In genomic region chr17:40106089-40106759, GRCh38 we compare ENCODE assay signal across 13 cellular contexts. TPM values are rescaled to one million over a fixed set of nuclear protein-coding genes. Genes with fewer than 3 reads are reported as not detected.
DNase-seq lines count a peak whose midpoint lies in the region; ATAC-seq, FAIRE-seq and TF ChIP-seq lines count a peak whose summit lies in the region.
"Had no signal": no experiment of that assay in that cellular context is flagged by ENCODE, and none has a peak within 500 bp of the region (broad histone marks: within the 10 kb centered on the region; RNA-seq: fewer than 3 reads in every experiment).

No MANE protein-coding gene starts in this region.

- H3K4me2 ChIP-seq in H1 (ENCODE audit: insufficient read depth in 1 of 2, low read depth in 2 of 2, low read length in 2 of 2), result peak overlapping the region in 1 of 2 experiments; percentile 50; a peak in 2 of 4 replicates
- H3K4me2 ChIP-seq in neural progenitor cell, result peak overlapping the region; percentile 33

- H3K4me1 Mint-ChIP-seq in neural progenitor cell, result peaks cover 75% of the 10 kb centered on the region

- H3K9me3 ChIP-seq in heart right ventricle, result no peaks in the 10 kb centered on the region
- H3K9me3 ChIP-seq in H1 (ENCODE audit: insufficient read depth in 2 of 2, low read depth in 1 of 2, low read length in 1 of 2), result no peaks in the 10 kb centered on the region
- H3K9me3 ChIP-seq in neural progenitor cell (ENCODE audit: low read depth), result no peaks in the 10 kb centered on the region
- H3K9me3 ChIP-seq in uterus, result no peaks in the 10 kb centered on the region

- no peak for TF ChIP-seq RAD21 in H1 (IDR thresholded peaks at IDR 0.05 in 1 of 2, conservative IDR thresholded peaks at IDR 0.05 in 1 of 2; ENCODE audit: low read depth in 2 of 2, low read length in 2 of 2)

- no peaks in the 10 kb centered on the region for H3K23me2 ChIP-seq in H1 (ENCODE audit: low read depth, low read length)

- peak overlapping the region; percentile 84; the same call in 1 of the 2 replicates for H3K18ac ChIP-seq in H1 (ENCODE audit: extremely low read depth, low read length)

- POLR2A ChIA-PET in H1 (lab: Charles Lee; ENCODE audit: partially characterized antibody), result interaction anchor here (0.7 to 20.8 kb wide), 13 partner anchors 8 to 1183 kb away, joined by 3 to 399 read pairs (median 4); partner anchors contain the start of genes CASC3, MED24 and MSL1

- FAIRE-seq in H1 (lab: Jason Lieb, UNC), result no peak
- FAIRE-seq: keratinocyte had no signal

- no peak for TF ChIP-seq POLR2A in H1 (IDR thresholded peaks at IDR 0.05; ENCODE audit: control extremely low read depth in 1 of 2, low read depth in 2 of 2, low read length in 2 of 2)
- TF ChIP-seq POLR2A in uterus (IDR thresholded peaks at IDR 0.05), result no peak

- no peaks in the 10 kb centered on the region for H3K36me3 Mint-ChIP-seq in neural progenitor cell
- H3K36me3 Mint-ChIP-seq: activated naive CD8-positive, alpha-beta T cell treated with anti-CD3 and anti-CD28 coated beads, Interleukin-2, amount 10 ng/mL, durations not matched to agents 7 days and 5 days had no signal

- H2BK120ac ChIP-seq in H1 (replicated peaks; ENCODE audit: low read depth, low read length), result no peak overlapping the region

- peak overlapping the region; percentile 94 for H2BK15ac ChIP-seq in H1 (ENCODE audit: low read length)

- CTCF ChIA-PET in H1 (lab: Charles Lee; ENCODE audit: partially characterized antibody), result interaction anchor here (0.7 to 3.8 kb wide), 11 partner anchors 8 to 239 kb away, joined by 3 to 22 read pairs (median 4); no protein-coding TSS in a partner anchor

- peak overlapping the region in 6 of 10 donors; percentile 5 to 33 (median 20) for H3K4me3 ChIP-seq in heart right ventricle
- H3K4me3 ChIP-seq in H1 (ENCODE audit: extremely low read depth in 1 of 4, insufficient read depth in 2 of 4, low read depth in 3 of 4, low read length in 4 of 4), result peak overlapping the region in 1 of 4 experiments; percentile 13; a peak in 1 of 8 replicates
- no peak overlapping the region for H3K4me3 ChIP-seq in neural progenitor cell
- H3K4me3 ChIP-seq in uterus, result no peak overlapping the region

- no peak for TF ChIP-seq CTCF in heart right ventricle (IDR thresholded peaks at IDR 0.05)
- no peak for TF ChIP-seq CTCF in H1 (IDR thresholded peaks at IDR 0.05; ENCODE audit: control extremely low read depth in 1 of 3, insufficient read depth in 1 of 3, low read depth in 1 of 3, low read length in 3 of 3)
- no peak for TF ChIP-seq CTCF in neural progenitor cell (IDR thresholded peaks at IDR 0.05)
- TF ChIP-seq CTCF in uterus (IDR thresholded peaks at IDR 0.05), result no peak

- H3K4ac ChIP-seq in H1 (replicated peaks; ENCODE audit: insufficient read length, low read depth, low read length), result no peak overlapping the region

- H3K14ac ChIP-seq in H1 (ENCODE audit: insufficient read length), result no peak overlapping the region

- H3K36me3 ChIP-seq in heart right ventricle, result no peaks in the 10 kb centered on the region
- H3K36me3 ChIP-seq in H1 (ENCODE audit: control insufficient read depth in 2 of 4, insufficient read depth in 4 of 4, low read length in 3 of 4), result no peaks in the 10 kb centered on the region
- H3K36me3 ChIP-seq in neural progenitor cell, result no peaks in the 10 kb centered on the region
- H3K36me3 ChIP-seq in uterus, result no peaks in the 10 kb centered on the region

- no peak overlapping the region for H4K8ac ChIP-seq in H1 (ENCODE audit: extremely low read depth, insufficient read depth, low read length)

- H3F3A ChIP-seq in neural progenitor cell (ENCODE audit: low read depth), result peaks cover 44% of the 10 kb centered on the region

- H2AK5ac ChIP-seq in H1 (ENCODE audit: low read depth, low read length), result peak overlapping the region; percentile 45; the same call in 1 of the 2 replicates

- intact Hi-C loops in heart right ventricle (cut with DNase I) (no loop called here), Right ventricle myocardium inferior (cut with DNase I) (loop anchor here (10.0 kb wide), 1 partner anchor 239 kb away; no protein-coding TSS in a partner anchor), uterus (cut with DNase I; ENCODE audit: low total_unique reads) (no loop called here)

- H3K27me3 Mint-ChIP-seq in neural progenitor cell (ENCODE audit: insufficient read depth, low read depth), result peaks cover 14% of the 10 kb centered on the region

- no peak overlapping the region for H4K5ac ChIP-seq in H1 (ENCODE audit: insufficient read length, low read depth, low read length)

- H3K27me3 ChIP-seq in heart right ventricle (no peaks in the 10 kb centered on the region), H1 (replicated peaks in 1 of 4; ENCODE audit: control insufficient read depth in 3 of 4, extremely low read depth in 1 of 4, insufficient read depth in 3 of 4, low read length in 3 of 4) (peaks cover 0 to 26% (median 20%) of the 10 kb centered on the region in 4 experiments; a peak in 6 of 7 replicates), neural progenitor cell (no peaks in the 10 kb centered on the region), uterus (no peaks in the 10 kb centered on the region)

- H3K79me2 ChIP-seq in H1 (ENCODE audit: control insufficient read depth in 1 of 2, insufficient read depth in 2 of 2, low read length in 2 of 2) (no peaks in the 10 kb centered on the region), neural progenitor cell (ENCODE audit: low read depth) (no peaks in the 10 kb centered on the region)

- H2BK12ac ChIP-seq in H1 (ENCODE audit: low read depth, low read length), result peak overlapping the region; percentile 98; the same call in 1 of the 2 replicates

- 83 to 91% methylated on average over 3 of the region's 3 CpGs for WGBS in heart right ventricle, 2 donors
- WGBS in H1 (ENCODE audit: extremely low coverage in 1 of 2, insufficient coverage in 1 of 2, insufficient read length in 1 of 2, insufficient replicate concordance in 2 of 2, low coverage in 1 of 2, low lambda C conversion rate in 2 of 2, missing lambda C conversion rate in 1 of 2), 2 experiments, result 84% methylated on average over 3 of the region's 3 CpGs; no CpG with 5 or more reads in 1 of the 2 experiments

- TF ChIP-seq EP300 in H1 (IDR thresholded peaks at IDR 0.05; ENCODE audit: borderline replicate concordance in 1 of 2, low read depth in 2 of 2, low read length in 2 of 2), result no peak

- H3K27ac ChIP-seq in heart right ventricle, result peak overlapping the region; percentile 77 to 99 (median 93)
- no peak overlapping the region for H3K27ac ChIP-seq in H1 (ENCODE audit: low read depth, low read length)
- no peak overlapping the region for H3K27ac ChIP-seq in neural progenitor cell
- peak overlapping the region; percentile 90 to 99 for H3K27ac ChIP-seq in uterus

- H3K79me1 ChIP-seq in H1 (ENCODE audit: low read depth, low read length), result no peaks in the 10 kb centered on the region

- DNase-seq in heart right ventricle (no peak), Right ventricle myocardium inferior (ENCODE audit: missing footprints) (no peak), H1 (ENCODE audit: low read depth in 1 of 2, low spot score in 2 of 2) (no peak), neural progenitor cell (ENCODE audit: low spot score) (no peak), uterus (no peak), DMS 273 (lab: John Stamatoyannopoulos, UW; ENCODE audit: unreplicated experiment) (no peak), occipital lobe (lab: John Stamatoyannopoulos, UW) (no peak)
- no peak for DNase-seq in stimulated activated naive CD4-positive, alpha-beta T cell (lab: John Stamatoyannopoulos, UW)
- DNase-seq: activated CD4-positive, alpha-beta T cell treated with anti-CD3 and anti-CD28 coated beads for 1 hour; activated naive CD8-positive, alpha-beta T cell treated with anti-CD3 and anti-CD28 coated beads, Interleukin-2, amount 10 ng/mL, durations not matched to agents 7 days and 5 days; NCI-H2107; SHP77 treated with DMSO at 0.1 percent for 48 hours had no signal

- H3K4me1 ChIP-seq in heart right ventricle (peaks cover 56 to 100% (median 94%) of the 10 kb centered on the region in 9 donors), H1 (replicated peaks in 1 of 4; ENCODE audit: control insufficient read depth in 3 of 4, insufficient read depth in 4 of 4, low read length in 3 of 4) (peaks cover 29 to 46% (median 40%) of the 10 kb centered on the region in 4 experiments), neural progenitor cell (peaks cover 41% of the 10 kb centered on the region), uterus (peaks cover 59 to 66% of the 10 kb centered on the region in 2 donors)

- peak overlapping the region; percentile 45 for H4K91ac ChIP-seq in H1 (replicated peaks; ENCODE audit: insufficient read length, low read length)

- H2BK20ac ChIP-seq in H1 (ENCODE audit: low read length), result peak overlapping the region; percentile 28; the same call in 1 of the 2 replicates

- H2AFZ ChIP-seq in H1 (ENCODE audit: low read length) (0 out of 2 replicates have a peak overlapping the region, but pooled peaks have one; percentile 82), neural progenitor cell (replicated peaks) (no peak overlapping the region)

- H3K9me3 Mint-ChIP-seq in neural progenitor cell, result no peaks in the 10 kb centered on the region
- H3K9me3 Mint-ChIP-seq: activated naive CD8-positive, alpha-beta T cell treated with anti-CD3 and anti-CD28 coated beads, Interleukin-2, amount 10 ng/mL, durations not matched to agents 7 days and 5 days had no signal

- peak overlapping the region; percentile 15 for H3K4me3 Mint-ChIP-seq in neural progenitor cell

- no peak overlapping the region for H3K27ac Mint-ChIP-seq in neural progenitor cell
- H3K27ac Mint-ChIP-seq: activated naive CD8-positive, alpha-beta T cell treated with anti-CD3 and anti-CD28 coated beads, Interleukin-2, amount 10 ng/mL, durations not matched to agents 7 days and 5 days had no signal

- H3K56ac ChIP-seq in H1 (replicated peaks; ENCODE audit: insufficient read length, low read depth, low read length), result no peak overlapping the region

- H4K20me1 ChIP-seq in H1 (replicated peaks in 1 of 2; ENCODE audit: control insufficient read depth in 1 of 2, insufficient read depth in 2 of 2, low read length in 2 of 2) (no peaks in the 10 kb centered on the region), neural progenitor cell (ENCODE audit: low read depth) (no peaks in the 10 kb centered on the region)

- no peak overlapping the region for H3K23ac ChIP-seq in H1 (ENCODE audit: insufficient read length)

- ATAC-seq in heart right ventricle (no peak), Right ventricle myocardium inferior (no peak)

- peak overlapping the region; percentile 7; the same call in 1 of the 2 replicates for H2BK5ac ChIP-seq in H1 (ENCODE audit: low read depth, low read length)

- no peak overlapping the region for H3K9ac ChIP-seq in H1 (replicated peaks in 1 of 4; ENCODE audit: extremely low read depth in 1 of 4, low read depth in 3 of 4, low read length in 3 of 4)
- H3K9ac ChIP-seq in neural progenitor cell, result no peak overlapping the region

RNA-seq across cellular contexts. Expression of gene NR1D1, which starts 5.8 kb away (rescaled TPM):
- total RNA-seq in heart right ventricle, result 10 to 100 TPM in 7 of 10 donors, 1 to 10 TPM in 3; 5.5 to 41.3 (median 29.9) TPM
- polyA plus RNA-seq in heart right ventricle, result 10 to 100 TPM in 1 of 2 donors, 1 to 10 TPM in 1; 7.1 to 24.4 TPM
- total RNA-seq in Right ventricle myocardium inferior, result 24.9 TPM
- 4.3 and 4.6 TPM in 2 replicates for total RNA-seq in H1 (2021; fragmentation: NEBNext Ultra II Directional; extraction: Animal tissue kit (Norgen Biotek cat#: 25700))
- 1.5 and 3.4 TPM in 2 replicates for polyA plus RNA-seq in H1 (2011; rRNA removed)
- polyA plus RNA-seq in H1 (2011; cell fraction: cytosol; rRNA removed), result 0.79 TPM
- 4.7 TPM for polyA plus RNA-seq in H1 (2011; cell fraction: nucleus; rRNA removed)
- polyA plus RNA-seq in H1 (2012, experiment 1 of 2), result 5.4 to 7.1 TPM (median 6.1 TPM) in 4 replicates
- polyA plus RNA-seq in H1 (2012, experiment 2 of 2), result 6.5 TPM
- polyA plus RNA-seq in H1 (2013, experiment 1 of 2), result 3.1 TPM
- polyA plus RNA-seq in H1 (2013, experiment 2 of 2), result 3.0 TPM
- polyA minus RNA-seq in H1 (2011; rRNA and poly(A)+ RNA removed), result 1.4 and 2.9 TPM in 2 replicates
- polyA minus RNA-seq in H1 (2011; cell fraction: cytosol; rRNA and poly(A)+ RNA removed), result 2.5 TPM
- polyA minus RNA-seq in H1 (2011; cell fraction: nucleus; rRNA and poly(A)+ RNA removed), result 2.7 TPM
- total RNA-seq in neural progenitor cell (ENCODE audit: low replicate concordance), result 0.24 and 0.87 TPM in 2 replicates
- total RNA-seq in uterus, result 10 to 100 TPM in 1 of 4 donors, 1 to 10 TPM in 3; 2.0 to 92.1 (median 4.7) TPM
- total RNA-seq in occipital lobe, result 0.78 TPM

RNA-seq across cellular contexts. Expression of gene MSL1, which starts 15.5 kb away (rescaled TPM):
- total RNA-seq in heart right ventricle (10 to 100 TPM; 26.3 to 57.4 (median 37.7) TPM), Right ventricle myocardium inferior (51.4 TPM), neural progenitor cell (ENCODE audit: low replicate concordance) (144 and 190 TPM in 2 replicates), uterus (100 to 1,000 TPM in 1 of 4 donors, 10 to 100 TPM in 3; 51.0 to 151 (median 77.6) TPM), occipital lobe (89.2 TPM)
- polyA plus RNA-seq in heart right ventricle (10 to 100 TPM; 45.5 to 65.0 TPM), H1 (2011; rRNA removed) (18.2 and 24.1 TPM in 2 replicates)
- total RNA-seq in H1 (2021; fragmentation: NEBNext Ultra II Directional; extraction: Animal tissue kit (Norgen Biotek cat#: 25700)), result 66.5 and 69.2 TPM in 2 replicates
- polyA plus RNA-seq in H1 (2011; cell fraction: cytosol; rRNA removed), result 39.2 TPM
- polyA plus RNA-seq in H1 (2011; cell fraction: nucleus; rRNA removed), result 50.9 TPM
- 47.3 to 75.1 TPM (median 51.3 TPM) in 4 replicates for polyA plus RNA-seq in H1 (2012, experiment 1 of 2)
- 24.4 TPM for polyA plus RNA-seq in H1 (2012, experiment 2 of 2)
- 59.8 TPM for polyA plus RNA-seq in H1 (2013, experiment 1 of 2)
- 53.4 TPM for polyA plus RNA-seq in H1 (2013, experiment 2 of 2)
- 35.9 and 42.1 TPM in 2 replicates for polyA minus RNA-seq in H1 (2011; rRNA and poly(A)+ RNA removed)
- 35.1 TPM for polyA minus RNA-seq in H1 (2011; cell fraction: cytosol; rRNA and poly(A)+ RNA removed)
- 36.6 TPM for polyA minus RNA-seq in H1 (2011; cell fraction: nucleus; rRNA and poly(A)+ RNA removed)

RNA-seq across cellular contexts. Expression of gene CASC3, which starts 34.1 kb away (rescaled TPM):
- total RNA-seq in heart right ventricle (10 to 100 TPM; 39.9 to 56.8 (median 43.7) TPM), Right ventricle myocardium inferior (49.1 TPM), neural progenitor cell (ENCODE audit: low replicate concordance) (64.0 and 68.9 TPM in 2 replicates), uterus (100 to 1,000 TPM in 2 of 4 donors, 10 to 100 TPM in 2; 33.2 to 166 (median 91.3) TPM), occipital lobe (43.8 TPM)
- polyA plus RNA-seq in heart right ventricle (10 to 100 TPM; 21.3 to 41.0 TPM), H1 (2011; rRNA removed) (80.2 and 85.7 TPM in 2 replicates)
- total RNA-seq in H1 (2021; fragmentation: NEBNext Ultra II Directional; extraction: Animal tissue kit (Norgen Biotek cat#: 25700)), result 114 and 116 TPM in 2 replicates
- 63.6 TPM for polyA plus RNA-seq in H1 (2011; cell fraction: cytosol; rRNA removed)
- polyA plus RNA-seq in H1 (2011; cell fraction: nucleus; rRNA removed), result 136 TPM
- 79.5 to 94.5 TPM (median 87.8 TPM) in 4 replicates for polyA plus RNA-seq in H1 (2012, experiment 1 of 2)
- polyA plus RNA-seq in H1 (2012, experiment 2 of 2), result 49.9 TPM
- polyA plus RNA-seq in H1 (2013, experiment 1 of 2), result 60.2 TPM
- 58.7 TPM for polyA plus RNA-seq in H1 (2013, experiment 2 of 2)
- 76.1 and 78.3 TPM in 2 replicates for polyA minus RNA-seq in H1 (2011; rRNA and poly(A)+ RNA removed)
- polyA minus RNA-seq in H1 (2011; cell fraction: cytosol; rRNA and poly(A)+ RNA removed), result 36.5 TPM
- 81.4 TPM for polyA minus RNA-seq in H1 (2011; cell fraction: nucleus; rRNA and poly(A)+ RNA removed)

RNA-seq across cellular contexts. Expression of gene THRA, which starts 43.5 kb away (rescaled TPM):
- total RNA-seq in heart right ventricle (100 to 1,000 TPM in 1 of 10 donors, 10 to 100 TPM in 9; 59.8 to 102 (median 69.7) TPM), Right ventricle myocardium inferior (88.3 TPM), neural progenitor cell (ENCODE audit: low replicate concordance) (14.5 and 20.8 TPM in 2 replicates), uterus (100 to 1,000 TPM in 1 of 4 donors, 10 to 100 TPM in 3; 19.7 to 124 (median 63.1) TPM), occipital lobe (91.1 TPM)
- polyA plus RNA-seq in heart right ventricle (10 to 100 TPM; 29.8 to 44.2 TPM), H1 (2011; rRNA removed) (6.4 and 8.2 TPM in 2 replicates)
- 10.2 and 11.8 TPM in 2 replicates for total RNA-seq in H1 (2021; fragmentation: NEBNext Ultra II Directional; extraction: Animal tissue kit (Norgen Biotek cat#: 25700))
- 7.4 TPM for polyA plus RNA-seq in H1 (2011; cell fraction: cytosol; rRNA removed)
- 13.1 TPM for polyA plus RNA-seq in H1 (2011; cell fraction: nucleus; rRNA removed)
- polyA plus RNA-seq in H1 (2012, experiment 1 of 2), result 7.9 to 11.1 TPM (median 10.1 TPM) in 4 replicates
- 7.6 TPM for polyA plus RNA-seq in H1 (2012, experiment 2 of 2)
- 5.0 TPM for polyA plus RNA-seq in H1 (2013, experiment 1 of 2)
- 4.5 TPM for polyA plus RNA-seq in H1 (2013, experiment 2 of 2)
- 8.4 and 11.6 TPM in 2 replicates for polyA minus RNA-seq in H1 (2011; rRNA and poly(A)+ RNA removed)
- 6.2 TPM for polyA minus RNA-seq in H1 (2011; cell fraction: cytosol; rRNA and poly(A)+ RNA removed)
- 4.3 TPM for polyA minus RNA-seq in H1 (2011; cell fraction: nucleus; rRNA and poly(A)+ RNA removed)

RNA-seq across cellular contexts. Expression of gene MED24, which starts 52.0 kb away (rescaled TPM):
- total RNA-seq in heart right ventricle (10 to 100 TPM; 46.7 to 63.2 (median 58.4) TPM), Right ventricle myocardium inferior (53.9 TPM), neural progenitor cell (ENCODE audit: low replicate concordance) (64.3 and 109 TPM in 2 replicates), uterus (100 to 1,000 TPM in 1 of 4 donors, 10 to 100 TPM in 3; 17.6 to 111 (median 44.7) TPM), occipital lobe (72.5 TPM)
- polyA plus RNA-seq in heart right ventricle (10 to 100 TPM; 47.2 to 75.6 TPM), H1 (2011; rRNA removed) (92.7 and 120 TPM in 2 replicates)
- total RNA-seq in H1 (2021; fragmentation: NEBNext Ultra II Directional; extraction: Animal tissue kit (Norgen Biotek cat#: 25700)), result 81.7 and 90.6 TPM in 2 replicates
- 91.0 TPM for polyA plus RNA-seq in H1 (2011; cell fraction: cytosol; rRNA removed)
- polyA plus RNA-seq in H1 (2011; cell fraction: nucleus; rRNA removed), result 355 TPM
- 73.6 to 99.4 TPM (median 93.5 TPM) in 4 replicates for polyA plus RNA-seq in H1 (2012, experiment 1 of 2)
- 83.6 TPM for polyA plus RNA-seq in H1 (2012, experiment 2 of 2)
- polyA plus RNA-seq in H1 (2013, experiment 1 of 2), result 42.8 TPM
- polyA plus RNA-seq in H1 (2013, experiment 2 of 2), result 41.6 TPM
- polyA minus RNA-seq in H1 (2011; rRNA and poly(A)+ RNA removed), result 126 and 205 TPM in 2 replicates
- 93.1 TPM for polyA minus RNA-seq in H1 (2011; cell fraction: cytosol; rRNA and poly(A)+ RNA removed)
- polyA minus RNA-seq in H1 (2011; cell fraction: nucleus; rRNA and poly(A)+ RNA removed), result 141 TPM

Comparison
In these comparisons a context has a peak if more than half of its experiments do, and no peak if none do; other contexts are left out.
1. H3K27ac ChIP-seq: peak in heart right ventricle (10 of 10) and uterus (2 of 2); none in H1 (single experiment) and neural progenitor cell (single experiment).
2. H3K4me3 ChIP-seq: peak in heart right ventricle (6 of 10); none in neural progenitor cell (single experiment) and uterus (0 of 2).